1 cellular context compared by ENCODE assay signal in genomic region chr2:217799553-217800432, GRCh38.
TF ChIP-seq lines count a peak whose summit lies in the region.

No MANE protein-coding gene starts in this region.

TF ChIP-seq in WTC11, 78 proteins besides CTCF, POLR2A, EP300 and RAD21 (continued from another document):
- TF ChIP-seq ARID4B (CRISPR knock-in tag; IDR thresholded peaks at IDR 0.05; ENCODE audit: borderline replicate concordance) (no peak), CDX4 (CRISPR knock-in tag; IDR thresholded peaks at IDR 0.05; ENCODE audit: borderline replicate concordance) (no peak), KAT7 (CRISPR knock-in tag; IDR thresholded peaks at IDR 0.05; ENCODE audit: borderline replicate concordance) (no peak), IRF1 (CRISPR knock-in tag; IDR thresholded peaks at IDR 0.05) (no peak)
TF ChIP-seq in WTC11: peak in this region for 0.
